1 cellular context compared by ENCODE assay signal in the genomic region with DNA sequence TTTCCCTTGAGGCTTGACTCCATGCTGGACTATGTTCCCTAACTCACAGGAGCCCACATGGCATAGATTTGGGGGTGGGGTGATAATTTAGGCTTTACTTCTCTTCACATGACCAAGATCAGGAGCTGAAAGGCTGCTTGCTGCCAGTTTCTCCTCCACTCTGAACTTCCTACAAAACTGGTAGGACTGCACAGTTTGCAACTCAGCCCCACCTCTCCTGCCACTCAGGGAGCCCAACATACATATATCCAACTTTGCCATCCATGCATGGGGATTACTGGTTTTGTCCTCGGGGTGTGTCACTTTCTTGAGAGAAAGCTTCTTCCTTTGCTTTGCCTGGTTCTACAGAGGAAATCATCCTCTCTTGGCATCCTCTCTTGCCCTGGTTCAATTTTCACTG.
TF ChIP-seq lines count a peak whose summit lies in the region.

No MANE protein-coding gene starts in this region.

TF ChIP-seq in HepG2, 621 proteins besides CTCF, POLR2A, EP300 and RAD21 (continued from another document):
- TF ChIP-seq ZBTB33 (CRISPR knock-in tag; IDR thresholded peaks at IDR 0.05): no peak
- TF ChIP-seq MAX (IDR thresholded peaks at IDR 0.05): no peak
- TF ChIP-seq MNT (IDR thresholded peaks at IDR 0.05): no peak
- no peak for TF ChIP-seq SP5 (CRISPR knock-in tag; IDR thresholded peaks at IDR 0.05; ENCODE audit: borderline replicate concordance, low read depth)
- no peak for TF ChIP-seq DMAP1 (CRISPR knock-in tag; IDR thresholded peaks at IDR 0.05)
- no peak for TF ChIP-seq MAFG (CRISPR knock-in tag; IDR thresholded peaks at IDR 0.05)
- no peak for TF ChIP-seq ZNF784 (CRISPR knock-in tag; IDR thresholded peaks at IDR 0.05; ENCODE audit: borderline replicate concordance)
- no peak for TF ChIP-seq NFATC3 (CRISPR knock-in tag; IDR thresholded peaks at IDR 0.05)
- no peak for TF ChIP-seq ZSCAN22 (CRISPR knock-in tag; IDR thresholded peaks at IDR 0.05)
- no peak for TF ChIP-seq SRF (IDR thresholded peaks at IDR 0.05; ENCODE audit: low read depth, low read length)
- TF ChIP-seq, protein P1, sequence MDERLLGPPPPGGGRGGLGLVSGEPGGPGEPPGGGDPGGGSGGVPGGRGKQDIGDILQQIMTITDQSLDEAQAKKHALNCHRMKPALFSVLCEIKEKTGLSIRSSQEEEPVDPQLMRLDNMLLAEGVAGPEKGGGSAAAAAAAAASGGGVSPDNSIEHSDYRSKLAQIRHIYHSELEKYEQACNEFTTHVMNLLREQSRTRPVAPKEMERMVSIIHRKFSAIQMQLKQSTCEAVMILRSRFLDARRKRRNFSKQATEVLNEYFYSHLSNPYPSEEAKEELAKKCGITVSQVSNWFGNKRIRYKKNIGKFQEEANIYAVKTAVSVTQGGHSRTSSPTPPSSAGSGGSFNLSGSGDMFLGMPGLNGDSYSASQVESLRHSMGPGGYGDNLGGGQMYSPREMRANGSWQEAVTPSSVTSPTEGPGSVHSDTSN (CRISPR knock-in tag; IDR thresholded peaks at IDR 0.05): no peak
- TF ChIP-seq TOE1 (CRISPR knock-in tag; IDR thresholded peaks at IDR 0.05): no peak
